ENCODE assay signal across 12 cellular contexts in genomic region chr7:142784096-142784495, GRCh38. TPM values are rescaled to one million over a fixed set of nuclear protein-coding genes. Genes with fewer than 3 reads are reported as not detected.
DNase-seq lines count a peak whose midpoint lies in the region; ATAC-seq and TF ChIP-seq lines count a peak whose summit lies in the region.
"Had no signal": no experiment of that assay in that cellular context is flagged by ENCODE, and none has a peak within 500 bp of the region (broad histone marks: within the 10 kb centered on the region; RNA-seq: fewer than 3 reads in every experiment).

No MANE protein-coding gene starts in this region.

- no peak for DNase-seq in activated naive CD4-positive, alpha-beta T cell treated with anti-CD3 and anti-CD28 coated beads, Interleukin-2, amount 10 ng/mL, durations not matched to agents 7 days and 5 days
- DNase-seq in activated naive CD4-positive, alpha-beta T cell treated with anti-CD3 and anti-CD28 coated beads, Interleukin-2, amount 50 U/mL, for 16 hours: no peak
- DNase-seq in OCI-LY7 (ENCODE audit: low spot score) (peak; percentile 39), foreskin melanocyte (no peak), medulla oblongata (ENCODE audit: extremely low spot score) (no peak), left colon (no peak)
- DNase-seq in activated naive CD8-positive, alpha-beta T cell treated with anti-CD3 and anti-CD28 coated beads, Interleukin-2, amount 10 ng/mL, durations not matched to agents 7 days and 5 days: no peak
- DNase-seq: heart left ventricle, NCI-H2029 had no signal

- H3K9me3 ChIP-seq in OCI-LY7 (ENCODE audit: low read length): no peaks in the 10 kb centered on the region
- H3K9me3 ChIP-seq: heart left ventricle had no signal

- no peaks in the 10 kb centered on the region for H3K27me3 Mint-ChIP-seq in activated naive CD4-positive, alpha-beta T cell treated with anti-CD3 and anti-CD28 coated beads, Interleukin-2, amount 10 ng/mL, durations not matched to agents 7 days and 5 days
- no peaks in the 10 kb centered on the region for H3K27me3 Mint-ChIP-seq in activated naive CD8-positive, alpha-beta T cell treated with anti-CD3 and anti-CD28 coated beads, Interleukin-2, amount 10 ng/mL, durations not matched to agents 7 days and 5 days
- H3K27me3 Mint-ChIP-seq in stimulated activated memory B cell treated with anti-CD40 and anti-IgM and Interleukin-4, amounts not matched to agents 10 μg/mL and 1 μg/mL and 100 μg/mL, for 72 hours: no peaks in the 10 kb centered on the region

- no peaks in the 10 kb centered on the region for H3K36me3 ChIP-seq in OCI-LY7 (ENCODE audit: insufficient read depth, low read length)
- H3K36me3 ChIP-seq: heart left ventricle had no signal

- TF ChIP-seq CTCF in OCI-LY7 (conservative IDR thresholded peaks at IDR 0.05; ENCODE audit: low read length): peak; percentile 50; the same call in 1 of the 2 replicates

- H3K4me3 ChIP-seq in OCI-LY7 (ENCODE audit: low read depth, low read length, poor library complexity, severe bottlenecking): no peak overlapping the region
- H3K4me3 ChIP-seq: heart left ventricle had no signal

- peaks cover 19% of the 10 kb centered on the region for H3K36me3 Mint-ChIP-seq in activated naive CD4-positive, alpha-beta T cell treated with anti-CD3 and anti-CD28 coated beads, Interleukin-2, amount 10 ng/mL, durations not matched to agents 7 days and 5 days
- peaks cover 18% of the 10 kb centered on the region for H3K36me3 Mint-ChIP-seq in activated naive CD8-positive, alpha-beta T cell treated with anti-CD3 and anti-CD28 coated beads, Interleukin-2, amount 10 ng/mL, durations not matched to agents 7 days and 5 days
- no peaks in the 10 kb centered on the region for H3K36me3 Mint-ChIP-seq in stimulated activated memory B cell treated with anti-CD40 and anti-IgM and Interleukin-4, amounts not matched to agents 10 μg/mL and 1 μg/mL and 100 μg/mL, for 72 hours

- H4K20me1 ChIP-seq in OCI-LY7 (ENCODE audit: insufficient read depth, low read length): no peaks in the 10 kb centered on the region

- intact Hi-C loops in OCI-LY7 (cut with micrococcal nuclease; ENCODE audit: unreplicated experiment): no loop called here
- intact Hi-C loops in left colon (cut with DNase I, micrococcal nuclease): loop anchor here in 1 of 2 donors (10.0 kb wide), 2 partner anchors 149 to 179 kb away; no protein-coding TSS in a partner anchor

- H3K9me2 ChIP-seq in OCI-LY7 (ENCODE audit: insufficient read depth, low read length): no peaks in the 10 kb centered on the region

- peaks cover 22% of the 10 kb centered on the region for H3K4me1 Mint-ChIP-seq in activated naive CD4-positive, alpha-beta T cell treated with anti-CD3 and anti-CD28 coated beads, Interleukin-2, amount 10 ng/mL, durations not matched to agents 7 days and 5 days
- peaks cover 8% of the 10 kb centered on the region for H3K4me1 Mint-ChIP-seq in activated naive CD8-positive, alpha-beta T cell treated with anti-CD3 and anti-CD28 coated beads, Interleukin-2, amount 10 ng/mL, durations not matched to agents 7 days and 5 days
- peaks cover 59% of the 10 kb centered on the region for H3K4me1 Mint-ChIP-seq in stimulated activated memory B cell treated with anti-CD40 and anti-IgM and Interleukin-4, amounts not matched to agents 10 μg/mL and 1 μg/mL and 100 μg/mL, for 72 hours

- no peak for ATAC-seq in activated naive CD8-positive, alpha-beta T cell treated with anti-CD3 and anti-CD28 coated beads, Interleukin-2, amount 10 ng/mL, durations not matched to agents 7 days and 5 days (ENCODE audit: low read depth)
- ATAC-seq in stimulated activated memory B cell treated with anti-CD40 and anti-IgM and Interleukin-4, amounts not matched to agents 10 μg/mL and 1 μg/mL and 100 μg/mL, for 72 hours: no peak
- ATAC-seq in left colon: no peak

- no TSS peak for BruUV-seq in OCI-LY7 (replicated peaks; lab: Mats Ljungman, UMichigan)

- peaks cover 65% of the 10 kb centered on the region for H3K4me1 ChIP-seq in OCI-LY7 (ENCODE audit: insufficient read depth, low read length, poor library complexity, severe bottlenecking)

- CTCF ChIA-PET in activated naive CD4-positive, alpha-beta T cell treated with anti-CD3 and anti-CD28 coated beads, Interleukin-2, amount 10 ng/mL, durations not matched to agents 7 days and 5 days (lab: Charles Lee): interaction anchor here (0.7 to 21.8 kb wide), 7 partner anchors 9 to 155 kb away, joined by 3 to 346 read pairs (median 30); no protein-coding TSS in a partner anchor
- CTCF ChIA-PET in OCI-LY7 (lab: Charles Lee; ENCODE audit: unreplicated experiment): interaction anchor here (0.8 to 2.2 kb wide), 6 partner anchors 15 to 152 kb away, joined by 3 to 41 read pairs (median 6); no protein-coding TSS in a partner anchor

- peak overlapping the region; percentile 5 for H3K4me3 Mint-ChIP-seq in activated naive CD4-positive, alpha-beta T cell treated with anti-CD3 and anti-CD28 coated beads, Interleukin-2, amount 10 ng/mL, durations not matched to agents 7 days and 5 days
- H3K4me3 Mint-ChIP-seq in activated naive CD8-positive, alpha-beta T cell treated with anti-CD3 and anti-CD28 coated beads, Interleukin-2, amount 10 ng/mL, durations not matched to agents 7 days and 5 days: peak overlapping the region; percentile 81
- H3K4me3 Mint-ChIP-seq in stimulated activated memory B cell treated with anti-CD40 and anti-IgM and Interleukin-4, amounts not matched to agents 10 μg/mL and 1 μg/mL and 100 μg/mL, for 72 hours: peak overlapping the region; percentile 18

- peak overlapping the region; percentile 100 for H3K27ac Mint-ChIP-seq in activated naive CD4-positive, alpha-beta T cell treated with anti-CD3 and anti-CD28 coated beads, Interleukin-2, amount 10 ng/mL, durations not matched to agents 7 days and 5 days
- H3K27ac Mint-ChIP-seq in activated naive CD8-positive, alpha-beta T cell treated with anti-CD3 and anti-CD28 coated beads, Interleukin-2, amount 10 ng/mL, durations not matched to agents 7 days and 5 days: peak overlapping the region; percentile 87
- H3K27ac Mint-ChIP-seq in stimulated activated memory B cell treated with anti-CD40 and anti-IgM and Interleukin-4, amounts not matched to agents 10 μg/mL and 1 μg/mL and 100 μg/mL, for 72 hours: peak overlapping the region; percentile 99

- no peaks in the 10 kb centered on the region for H3K9me3 Mint-ChIP-seq in activated naive CD4-positive, alpha-beta T cell treated with anti-CD3 and anti-CD28 coated beads, Interleukin-2, amount 10 ng/mL, durations not matched to agents 7 days and 5 days
- no peaks in the 10 kb centered on the region for H3K9me3 Mint-ChIP-seq in activated naive CD8-positive, alpha-beta T cell treated with anti-CD3 and anti-CD28 coated beads, Interleukin-2, amount 10 ng/mL, durations not matched to agents 7 days and 5 days
- H3K9me3 Mint-ChIP-seq in stimulated activated memory B cell treated with anti-CD40 and anti-IgM and Interleukin-4, amounts not matched to agents 10 μg/mL and 1 μg/mL and 100 μg/mL, for 72 hours: no peaks in the 10 kb centered on the region

- no peaks in the 10 kb centered on the region for H3K79me2 ChIP-seq in OCI-LY7 (ENCODE audit: insufficient read depth, low read depth, low read length)

- no peak overlapping the region for H3K4me2 ChIP-seq in OCI-LY7 (ENCODE audit: low read length)

- POLR2A ChIA-PET in OCI-LY7 (lab: Charles Lee): interaction anchor here (0.6 to 19.1 kb wide), 14 partner anchors 8 to 544 kb away, joined by 3 to 666 read pairs (median 5); partner anchors contain the start of gene PRSS2
- POLR2A ChIA-PET in activated naive CD8-positive, alpha-beta T cell treated with anti-CD3 and anti-CD28 coated beads, Interleukin-2, amount 10 ng/mL, durations not matched to agents 7 days and 5 days (lab: Charles Lee): interaction anchor here (0.6 to 21.1 kb wide), 10 partner anchors 13 to 321 kb away, joined by 3 to 1271 read pairs (median 4); no protein-coding TSS in a partner anchor

- H3K27ac ChIP-seq in OCI-LY7 (ENCODE audit: low read depth, low read length, poor library complexity, severe bottlenecking): peak overlapping the region; percentile 12
- H3K27ac ChIP-seq: epithelial cell of prostate, heart left ventricle had no signal

- H2AFZ ChIP-seq in OCI-LY7 (ENCODE audit: low read length): peak overlapping the region; percentile 51; the same call in 1 of the 2 replicates

RNA-seq across cellular contexts. Expression of gene PRSS2, which starts 13.3 kb away (rescaled TPM):
- total RNA-seq in OCI-LY7 (2014; rRNA removed; shearing (Covaris generic)): 0.23 and 0.60 TPM in 2 replicates
- 1.1 TPM in 2 replicates for total RNA-seq in OCI-LY7 (2022)
- total RNA-seq in activated naive CD8-positive, alpha-beta T cell treated with anti-CD3 and anti-CD28 coated beads, Interleukin-2, amount 10 ng/mL, durations not matched to agents 7 days and 5 days: not detected
- 1 to 10 TPM in 1 of 2 donors, not detected in 1; 4.0 TPM for total RNA-seq in left colon
- total RNA-seq: MCF 10A had no signal

RNA-seq across cellular contexts. Expression of gene PRSS1, which starts 34.8 kb away (rescaled TPM):
- total RNA-seq in OCI-LY7 (2014; rRNA removed; shearing (Covaris generic)): not detected in 2 replicates
- total RNA-seq in OCI-LY7 (2022): not detected in 2 replicates
- not detected for total RNA-seq in activated naive CD8-positive, alpha-beta T cell treated with anti-CD3 and anti-CD28 coated beads, Interleukin-2, amount 10 ng/mL, durations not matched to agents 7 days and 5 days
- total RNA-seq in left colon: 1 to 10 TPM in 1 of 2 donors, not detected in 1; 4.0 TPM
- total RNA-seq: MCF 10A had no signal

Comparison
In these comparisons a context has a peak if more than half of its experiments do, and no peak if none do; other contexts are left out.
1. H3K4me3 Mint-ChIP-seq: peak in every context shown above with its lines; median percentile 81 in activated naive CD8-positive, alpha-beta T cell treated with anti-CD3 and anti-CD28 coated beads, Interleukin-2, amount 10 ng/mL, durations not matched to agents 7 days and 5 days; 18 in stimulated activated memory B cell treated with anti-CD40 and anti-IgM and Interleukin-4, amounts not matched to agents 10 μg/mL and 1 μg/mL and 100 μg/mL, for 72 hours; 5 in activated naive CD4-positive, alpha-beta T cell treated with anti-CD3 and anti-CD28 coated beads, Interleukin-2, amount 10 ng/mL, durations not matched to agents 7 days and 5 days.